20 cellular contexts compared by ENCODE assay signal in genomic region chr5:34040411-34040810, GRCh38. TPM values are rescaled to one million over a fixed set of nuclear protein-coding genes. Genes with fewer than 3 reads are reported as not detected.
"Had no signal": no experiment of that assay in that cellular context is flagged by ENCODE, and none has a peak within 500 bp of the region (broad histone marks: within the 10 kb centered on the region; RNA-seq: fewer than 3 reads in every experiment).

No MANE protein-coding gene starts in this region.

- H3K27me3 Mint-ChIP-seq: naive B cell had no signal

- H3K9me3 Mint-ChIP-seq: naive B cell had no signal

- H3K27ac ChIP-seq: gastrocnemius medialis, ovary, right atrium auricular region had no signal

- H3K36me3 ChIP-seq: gastrocnemius medialis, ovary, right atrium auricular region had no signal

- ATAC-seq: esophagus mucosa, gastrocnemius medialis, left colon, left ventricle myocardium superior had no signal

- H3K27ac Mint-ChIP-seq: naive B cell had no signal

- H3K4me3 Mint-ChIP-seq: naive B cell, nephron progenitor cell had no signal

- H3K9me3 ChIP-seq: gastrocnemius medialis, ovary, right atrium auricular region had no signal

- DNase-seq: cortex of kidney; effector memory CD4-positive, alpha-beta T cell; gastrocnemius medialis; glutamatergic neuron; kidney; left colon; left ventricle myocardium superior; mesendoderm; naive B cell; nephron progenitor cell; ovary; small intestine; stimulated activated CD4-positive, alpha-beta T cell treated with anti-CD3 and anti-CD28 coated beads, Interleukin-2, amount 100 ng/mL, for 48 hours; stimulated activated naive CD4-positive, alpha-beta T cell treated with Interleukin-2 at 50 U/mL for 16 hours had no signal

- H3K4me3 ChIP-seq: gastrocnemius medialis, lung, ovary, right atrium auricular region had no signal

- H3K27me3 ChIP-seq: gastrocnemius medialis, ovary, right atrium auricular region had no signal

RNA-seq across cellular contexts. Expression of gene SLC45A2, which starts 55.9 kb away (rescaled TPM):
- total RNA-seq: esophagus mucosa, fibroblast of villous mesenchyme, gastrocnemius medialis, left ventricle myocardium superior, posterior vena cava, urinary bladder had no signal
- polyA plus RNA-seq: ovary, small intestine, urinary bladder had no signal
